ENCODE assay signal across 25 cellular contexts in genomic region chr2:38978504-38978903, GRCh38.
A peak's percentile ranks its signal among the peaks of the same experiment; 100 is the strongest.
DNase-seq lines count a peak whose midpoint lies in the region; ATAC-seq and TF ChIP-seq lines count a peak whose summit lies in the region.
"Had no signal": no experiment of that assay in that cellular context is flagged by ENCODE, and none has a peak within 500 bp of the region (broad histone marks: within the 10 kb centered on the region; RNA-seq: fewer than 3 reads in every experiment).

No MANE protein-coding gene starts in this region.

- H3K9me3 ChIP-seq in T-helper 17 cell (ENCODE audit: control insufficient read depth, low read length, poor library complexity, severe bottlenecking) (no peaks in the 10 kb centered on the region), suprapubic skin (no peaks in the 10 kb centered on the region)
- H3K9me3 ChIP-seq: thyroid gland had no signal

- no peak overlapping the region for H3K4me3 ChIP-seq in NB4 (ENCODE audit: low read depth, low read length)
- H3K4me3 ChIP-seq in dorsolateral prefrontal cortex = no peak overlapping the region
- H3K4me3 ChIP-seq in suprapubic skin = no peak overlapping the region
- H3K4me3 ChIP-seq: thyroid gland had no signal

- peaks cover 17% of the 10 kb centered on the region for H3K4me1 Mint-ChIP-seq in T-helper 17 cell
- H3K4me1 Mint-ChIP-seq: activated CD4-positive, alpha-beta T cell treated with anti-CD3 and anti-CD28 coated beads for 36 hours had no signal

- WGBS in suprapubic skin = 77% methylated on average over 4 of the region's 4 CpGs

- no peaks in the 10 kb centered on the region for H3K4me1 ChIP-seq in suprapubic skin

- no peaks in the 10 kb centered on the region for H3K27me3 Mint-ChIP-seq in T-helper 17 cell
- H3K27me3 Mint-ChIP-seq: activated CD4-positive, alpha-beta T cell treated with anti-CD3 and anti-CD28 coated beads for 36 hours; CD4-positive, alpha-beta T cell; central memory CD8-positive, alpha-beta T cell had no signal

- intact Hi-C loops in dorsolateral prefrontal cortex (cut with DNase I) = no loop called here

- peak; percentile 79 for DNase-seq in CD1c-positive myeloid dendritic cell (ENCODE audit: extremely low spot score)
- DNase-seq in NB4 (ENCODE audit: low read depth) = peak; percentile 48
- no peak for DNase-seq in T-helper 17 cell
- peak in 1 of 10 donors; percentile 16 for DNase-seq in dorsolateral prefrontal cortex
- DNase-seq in SW 1271 (lab: John Stamatoyannopoulos, UW) = no peak
- DNase-seq in suprapubic skin (ENCODE audit: low spot score in 2 of 2) = no peak
- no peak for DNase-seq in activated CD8-positive, alpha-beta memory T cell treated with anti-CD3 and anti-CD28 coated beads for 24 hours
- DNase-seq: activated CD4-positive, alpha-beta T cell treated with anti-CD3 and anti-CD28 coated beads for 36 hours; activated CD8-positive, alpha-beta memory T cell treated with anti-CD3 and anti-CD28 coated beads, Interleukin-2, amount 50 U/mL, for 4 hours; activated naive CD4-positive, alpha-beta T cell; aorta; CD4-positive, alpha-beta T cell; DMS53; effector CD8-positive, alpha-beta T cell; left ventricle myocardium superior; NCI-H1930; nucleus accumbens; right cardiac atrium; SHP77 treated with DMSO at 0.1 percent for 48 hours; stimulated activated CD4-positive, alpha-beta T cell treated with anti-CD3 and anti-CD28 coated beads, Interleukin-15, amount 100 ng/mL, for 24 hours; T-helper 9 cell; thyroid gland had no signal

- no peak overlapping the region for H3K4me3 Mint-ChIP-seq in T-helper 17 cell
- H3K4me3 Mint-ChIP-seq: activated CD4-positive, alpha-beta T cell treated with anti-CD3 and anti-CD28 coated beads for 36 hours; CD4-positive, alpha-beta T cell; central memory CD8-positive, alpha-beta T cell had no signal

- TF ChIP-seq CTCF in NB4 (IDR thresholded peaks at IDR 0.05; ENCODE audit: low read depth, low read length) (no peak), dorsolateral prefrontal cortex (IDR thresholded peaks at IDR 0.05 in 54 of 56, conservative IDR thresholded peaks at IDR 0.05 in 2 of 56; ENCODE audit: low read depth in 1 of 56, partially characterized antibody in 56 of 56) (no peak), suprapubic skin (IDR thresholded peaks at IDR 0.05) (no peak)

- TF ChIP-seq EP300 in suprapubic skin (IDR thresholded peaks at IDR 0.05) = no peak

- H3K36me3 Mint-ChIP-seq in T-helper 17 cell (ENCODE audit: low read depth) = peaks cover 5% of the 10 kb centered on the region

- H3K36me3 ChIP-seq in suprapubic skin = peaks cover 6% of the 10 kb centered on the region
- H3K36me3 ChIP-seq: thyroid gland had no signal

- H3K27ac Mint-ChIP-seq in T-helper 17 cell = peak overlapping the region; percentile 8
- H3K27ac Mint-ChIP-seq: activated CD4-positive, alpha-beta T cell treated with anti-CD3 and anti-CD28 coated beads for 36 hours; CD4-positive, alpha-beta T cell had no signal

- no peak for TF ChIP-seq POLR2A in NB4 (IDR thresholded peaks at IDR 0.05; ENCODE audit: extremely low read depth, insufficient read length)
- no peak for TF ChIP-seq POLR2A in suprapubic skin (IDR thresholded peaks at IDR 0.05)

- ATAC-seq in T-helper 17 cell = no peak
- ATAC-seq in GM18907 (IDR thresholded peaks at IDR 0.05; ENCODE audit: unreplicated experiment) = no peak
- ATAC-seq: activated CD4-positive, alpha-beta T cell treated with anti-CD3 and anti-CD28 coated beads for 36 hours; HCT116; left ventricle myocardium superior; right cardiac atrium had no signal

- H3K27ac ChIP-seq in dorsolateral prefrontal cortex = peak overlapping the region in 34 of 59 donors; percentile 3 to 80 (median 36)
- no peak overlapping the region for H3K27ac ChIP-seq in suprapubic skin
- H3K27ac ChIP-seq: thyroid gland had no signal

- H3K27me3 ChIP-seq in dorsolateral prefrontal cortex = no peaks in the 10 kb centered on the region
- no peaks in the 10 kb centered on the region for H3K27me3 ChIP-seq in suprapubic skin
- H3K27me3 ChIP-seq: thyroid gland had no signal

Comparison
In these comparisons a context has a peak if more than half of its experiments do, and no peak if none do; other contexts are left out.
1. DNase-seq: peak in CD1c-positive myeloid dendritic cell (single experiment) and NB4 (single experiment); none in T-helper 17 cell (0 of 3), SW 1271 (0 of 2), suprapubic skin (0 of 2) and activated CD8-positive, alpha-beta memory T cell treated with anti-CD3 and anti-CD28 coated beads for 24 hours (single experiment).